In the genomic region with DNA sequence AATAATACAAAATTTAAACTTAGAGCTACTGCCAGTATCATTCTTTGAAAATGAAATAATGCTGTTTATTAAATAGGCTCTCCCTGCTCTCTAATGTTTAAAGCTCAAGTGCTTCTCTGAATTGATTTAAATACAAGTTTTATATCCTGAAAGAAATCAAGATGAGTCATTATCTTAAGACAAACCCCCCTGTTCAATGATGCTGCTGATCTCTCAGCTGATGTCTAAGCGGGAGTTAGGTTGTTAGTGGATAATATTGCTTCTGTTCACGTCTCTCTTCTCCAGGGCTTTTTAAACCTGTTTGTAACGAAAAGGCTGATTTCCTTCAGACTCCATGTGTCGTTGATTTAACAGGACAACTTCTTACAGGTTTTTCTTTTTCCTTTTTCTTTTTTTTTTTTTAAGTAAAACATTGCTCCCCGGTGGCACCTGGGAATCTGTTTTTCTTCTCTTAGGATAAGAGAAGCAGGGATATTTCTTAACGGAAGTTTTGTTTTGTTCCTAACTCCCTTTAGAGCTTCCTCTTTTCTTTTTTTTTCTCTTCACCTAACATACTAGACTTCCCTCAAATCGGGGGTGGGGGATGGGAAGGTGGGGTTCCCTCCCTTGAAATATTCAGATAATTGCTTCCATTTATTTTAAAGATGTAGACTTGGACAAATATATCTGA, we compare ENCODE assay signal across 8 cellular contexts. TPM values are rescaled to one million over a fixed set of nuclear protein-coding genes. Genes with fewer than 3 reads are reported as not detected.
DNase-seq lines count a peak whose midpoint lies in the region; ATAC-seq and TF ChIP-seq lines count a peak whose summit lies in the region.

No MANE protein-coding gene starts in this region.

- no peak overlapping the region for H3K27ac Mint-ChIP-seq in HFFc6
- H3K27ac Mint-ChIP-seq in activated CD4-positive, alpha-beta memory T cell treated with anti-CD3 and anti-CD28 coated beads for 36 hours, result no peak overlapping the region
- H3K27ac Mint-ChIP-seq in memory B cell, result peak overlapping the region; percentile 83

- no peak for TF ChIP-seq CTCF in HFFc6 (IDR thresholded peaks at IDR 0.05)

- H3K27ac ChIP-seq in ACC112 (ENCODE audit: low read depth, low read length), result no peak overlapping the region

- H3K27me3 Mint-ChIP-seq in HFFc6 (ENCODE audit: insufficient read depth) (peaks cover 11% of the 10 kb centered on the region), memory B cell (peaks cover 3% of the 10 kb centered on the region)
- H3K27me3 Mint-ChIP-seq in activated CD4-positive, alpha-beta memory T cell treated with anti-CD3 and anti-CD28 coated beads for 36 hours, result peaks cover 15% of the 10 kb centered on the region

- peaks cover 36% of the 10 kb centered on the region for H3K27me3 ChIP-seq in ACC112 (ENCODE audit: insufficient read depth, low read length)

- intact Hi-C loops in activated CD4-positive, alpha-beta memory T cell treated with anti-CD3 and anti-CD28 coated beads for 36 hours (cut with micrococcal nuclease), result loop anchor here (1.0 kb wide), 2 partner anchors 89 to 357 kb away; no protein-coding TSS in a partner anchor

- POLR2A ChIA-PET in activated CD4-positive, alpha-beta memory T cell treated with anti-CD3 and anti-CD28 coated beads for 36 hours (lab: Charles Lee), result interaction anchor here (1.5 to 2.1 kb wide), 2 partner anchors 14 to 89 kb away, joined by 6 to 13 read pairs; no protein-coding TSS in a partner anchor

- H3K4me1 Mint-ChIP-seq in HFFc6 (ENCODE audit: low read depth) (peaks cover 24% of the 10 kb centered on the region), memory B cell (peaks cover 19% of the 10 kb centered on the region)
- H3K4me1 Mint-ChIP-seq in activated CD4-positive, alpha-beta memory T cell treated with anti-CD3 and anti-CD28 coated beads for 36 hours (ENCODE audit: low read depth), result peaks cover 12% of the 10 kb centered on the region

- H3K4me3 Mint-ChIP-seq in HFFc6 (peak overlapping the region; percentile 82), memory B cell (peak overlapping the region; percentile 85)
- peak overlapping the region; percentile 24 for H3K4me3 Mint-ChIP-seq in activated CD4-positive, alpha-beta memory T cell treated with anti-CD3 and anti-CD28 coated beads for 36 hours

- DNase-seq in HFFc6 (no peak), memory B cell (ENCODE audit: low spot score in 2 of 2) (no peak)
- no peak for DNase-seq in activated CD4-positive, alpha-beta memory T cell treated with anti-CD3 and anti-CD28 coated beads for 36 hours
- no peak for DNase-seq in activated effector memory CD4-positive, alpha-beta T cell treated with Interleukin-2 at 50 U/mL for 16 hours

- H3K9me3 Mint-ChIP-seq in HFFc6 (no peaks in the 10 kb centered on the region), memory B cell (no peaks in the 10 kb centered on the region)
- H3K9me3 Mint-ChIP-seq in activated CD4-positive, alpha-beta memory T cell treated with anti-CD3 and anti-CD28 coated beads for 36 hours, result no peaks in the 10 kb centered on the region

- H3K36me3 Mint-ChIP-seq in HFFc6 (ENCODE audit: low read depth) (no peaks in the 10 kb centered on the region), memory B cell (peaks cover 2% of the 10 kb centered on the region)
- no peaks in the 10 kb centered on the region for H3K36me3 Mint-ChIP-seq in activated CD4-positive, alpha-beta memory T cell treated with anti-CD3 and anti-CD28 coated beads for 36 hours

- ATAC-seq in memory B cell (ENCODE audit: low read depth) (no peak), HG03565 (IDR thresholded peaks at IDR 0.05; ENCODE audit: unreplicated experiment) (no peak), HG03025 (IDR thresholded peaks at IDR 0.05; ENCODE audit: low FRiP score, unreplicated experiment) (no peak), GM19395 (IDR thresholded peaks at IDR 0.05; ENCODE audit: unreplicated experiment) (no peak)

- H3K4me3 ChIP-seq in ACC112 (ENCODE audit: low read depth, low read length), result peak overlapping the region; percentile 86

- no peaks in the 10 kb centered on the region for H3K36me3 ChIP-seq in ACC112 (ENCODE audit: insufficient read depth, low read length)

- peak overlapping the region; percentile 12 for H2AFZ ChIP-seq in ACC112 (ENCODE audit: low read length, unreplicated experiment)

- CTCF ChIA-PET in activated CD4-positive, alpha-beta memory T cell treated with anti-CD3 and anti-CD28 coated beads for 36 hours (lab: Charles Lee), result interaction anchor here (0.5 to 5.8 kb wide), 32 partner anchors 9 to 677 kb away, joined by 3 to 152 read pairs (median 4); partner anchors contain the start of gene NOS2

- peaks cover 6% of the 10 kb centered on the region for H3K4me1 ChIP-seq in ACC112 (ENCODE audit: control insufficient read depth, insufficient read depth, low read length, unreplicated experiment)

- H3K79me2 ChIP-seq in ACC112 (ENCODE audit: control insufficient read depth, insufficient read depth, low read length, unreplicated experiment), result no peaks in the 10 kb centered on the region

RNA-seq across cellular contexts. Expression of gene LYRM9, which starts 0.8 kb away (rescaled TPM):
- 1 to 10 TPM; 2.2 to 3.6 (median 2.9) TPM for total RNA-seq in HFFc6 (2021; fragmentation: NEBNext Ultra II Directional; extraction: Animal tissue kit (Norgen Biotek cat#: 25700))
- total RNA-seq in activated CD4-positive, alpha-beta memory T cell treated with anti-CD3 and anti-CD28 coated beads for 36 hours, result 1 to 10 TPM; 5.7 to 6.8 TPM

Comparison
In these comparisons a context has a peak if more than half of its experiments do, and no peak if none do; other contexts are left out.
1. H3K4me3 Mint-ChIP-seq: peak in every context shown above with its lines; median percentile 85 in memory B cell; 82 in HFFc6; 24 in activated CD4-positive, alpha-beta memory T cell treated with anti-CD3 and anti-CD28 coated beads for 36 hours.